ENCODE assay signal across 28 cellular contexts in genomic region chr10:54002077-54002476, GRCh38.
"Had no signal": no experiment of that assay in that cellular context is flagged by ENCODE, and none has a peak within 500 bp of the region (broad histone marks: within the 10 kb centered on the region; RNA-seq: fewer than 3 reads in every experiment).

No MANE protein-coding gene starts in this region.

- H3K36me3 ChIP-seq: neural progenitor cell, ovary, spleen, suprapubic skin, tibial artery, transverse colon, upper lobe of right lung, uterus had no signal

- H3K27ac ChIP-seq: neural progenitor cell, ovary, parathyroid adenoma, psoas muscle, skin epidermis, spleen, suprapubic skin, testis, tibial artery, transverse colon, upper lobe of right lung, uterus had no signal

- H3K4me1 ChIP-seq: neural progenitor cell, parathyroid adenoma, psoas muscle, spleen, suprapubic skin, testis, tibial artery, upper lobe of right lung, uterus had no signal

- H3K79me2 ChIP-seq: parathyroid adenoma had no signal

- ATAC-seq: natural killer cell; psoas muscle; right cardiac atrium; sciatic nerve; stimulated activated memory B cell treated with anti-CD40 and anti-IgM and Interleukin-4, amounts not matched to agents 10 μg/mL and 1 μg/mL and 100 μg/mL, for 72 hours; stimulated activated naive CD8-positive, alpha-beta T cell treated with anti-CD3 and anti-CD28 coated beads, Interleukin-15, amount 100 ng/mL, for 72 hours; stimulated activated naive CD8-positive, alpha-beta T cell treated with anti-CD3 and anti-CD28 coated beads, Interleukin-15, Interleukin-2, amounts not matched to agents 100 U/mL and 50 U/mL, for 24 hours; upper lobe of right lung had no signal

- H3K4me3 ChIP-seq: neural progenitor cell, ovary, psoas muscle, skin epidermis, smooth muscle cell, spleen, suprapubic skin, testis, tibial artery, transverse colon, upper lobe of right lung, uterus had no signal

- H3K27me3 ChIP-seq: neural progenitor cell, ovary, spleen, suprapubic skin, testis, tibial artery, transverse colon, upper lobe of right lung, uterus had no signal

- H3K9ac ChIP-seq: neural progenitor cell, parathyroid adenoma had no signal

- DNase-seq: natural killer cell; occipital lobe; ovary; posterior cingulate gyrus; psoas muscle; right cardiac atrium; spleen; stimulated activated CD4-positive, alpha-beta T cell treated with anti-CD3 and anti-CD28 coated beads, Interleukin-12 subunit alpha, Interleukin-12 subunit beta, amount 100 ng/mL, for 4 hours; stimulated activated CD4-positive, alpha-beta T cell treated with anti-CD3 and anti-CD28 coated beads, Interleukin-1b, Interleukin-23, amount 100 ng/mL, for 48 hours; stimulated activated CD4-positive, alpha-beta T cell treated with anti-CD3 and anti-CD28 coated beads, Interleukin-4, amount 100 ng/mL, for 1 hour; stimulated activated CD4-positive, alpha-beta T cell treated with anti-CD3 and anti-CD28 coated beads, Interleukin-4, amount 100 ng/mL, for 4 hours; stimulated activated CD8-positive, alpha-beta memory T cell treated with anti-CD3 and anti-CD28 coated beads, Interleukin-4, amount 100 ng/mL, for 48 hours; stimulated activated naive CD4-positive, alpha-beta T cell; stimulated activated naive CD8-positive, alpha-beta T cell treated with anti-CD3 and anti-CD28 coated beads, Interleukin-15, amount 100 ng/mL, for 72 hours; stimulated activated naive CD8-positive, alpha-beta T cell treated with anti-CD3 and anti-CD28 coated beads, Interleukin-15, Interleukin-2, amounts not matched to agents 100 U/mL and 50 U/mL, for 24 hours; substantia nigra; testis; tibial artery; transverse colon; upper lobe of right lung; uterus had no signal

- H3K9me3 ChIP-seq: ovary, psoas muscle, spleen, suprapubic skin, testis, tibial artery, transverse colon, upper lobe of right lung, uterus had no signal

- H2AFZ ChIP-seq: neural progenitor cell, parathyroid adenoma had no signal

- H3K4me2 ChIP-seq: neural progenitor cell, smooth muscle cell had no signal
